Comparison of ENCODE assay signal across 1 cellular context in the genomic region with DNA sequence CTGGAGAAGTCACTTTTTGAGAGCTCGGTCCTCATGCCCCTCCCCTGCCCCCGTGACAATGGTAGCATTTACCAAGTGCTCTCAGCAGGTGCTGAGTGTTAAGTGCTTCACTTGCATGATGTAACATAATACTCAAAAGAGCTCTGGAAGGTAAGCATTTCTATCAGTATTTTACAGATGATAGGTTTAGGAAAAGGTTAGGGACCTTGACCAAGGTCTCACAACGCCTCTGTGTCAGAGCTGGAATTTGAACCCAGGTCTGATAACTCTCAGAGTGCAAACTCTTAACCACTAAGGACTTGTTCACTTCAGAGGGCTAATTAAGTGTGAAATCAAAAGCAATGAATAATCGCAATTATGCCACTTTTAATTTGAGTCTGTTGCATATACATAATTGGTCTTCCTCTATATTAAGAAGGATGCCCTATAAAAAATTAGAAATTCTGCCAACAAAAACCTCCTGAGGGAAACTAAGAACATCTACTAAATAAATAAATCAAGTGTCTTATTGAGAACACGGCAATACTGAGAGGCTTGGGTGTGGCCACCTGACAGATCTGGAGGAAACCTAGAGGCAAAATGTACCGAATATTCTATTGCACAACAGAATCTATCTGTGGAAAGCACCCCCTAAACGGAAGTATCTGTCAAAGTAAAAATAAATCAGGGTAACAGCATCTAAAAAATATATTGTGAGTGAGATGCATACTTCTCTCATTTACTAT.
A peak's percentile ranks its signal among the peaks of the same experiment; 100 is the strongest.
TF ChIP-seq lines count a peak whose summit lies in the region.

No MANE protein-coding gene starts in this region.

TF ChIP-seq in HEK293, 187 proteins besides CTCF, POLR2A, EP300 and RAD21 (continued from another document and continues in another):
- TF ChIP-seq, protein P1, sequence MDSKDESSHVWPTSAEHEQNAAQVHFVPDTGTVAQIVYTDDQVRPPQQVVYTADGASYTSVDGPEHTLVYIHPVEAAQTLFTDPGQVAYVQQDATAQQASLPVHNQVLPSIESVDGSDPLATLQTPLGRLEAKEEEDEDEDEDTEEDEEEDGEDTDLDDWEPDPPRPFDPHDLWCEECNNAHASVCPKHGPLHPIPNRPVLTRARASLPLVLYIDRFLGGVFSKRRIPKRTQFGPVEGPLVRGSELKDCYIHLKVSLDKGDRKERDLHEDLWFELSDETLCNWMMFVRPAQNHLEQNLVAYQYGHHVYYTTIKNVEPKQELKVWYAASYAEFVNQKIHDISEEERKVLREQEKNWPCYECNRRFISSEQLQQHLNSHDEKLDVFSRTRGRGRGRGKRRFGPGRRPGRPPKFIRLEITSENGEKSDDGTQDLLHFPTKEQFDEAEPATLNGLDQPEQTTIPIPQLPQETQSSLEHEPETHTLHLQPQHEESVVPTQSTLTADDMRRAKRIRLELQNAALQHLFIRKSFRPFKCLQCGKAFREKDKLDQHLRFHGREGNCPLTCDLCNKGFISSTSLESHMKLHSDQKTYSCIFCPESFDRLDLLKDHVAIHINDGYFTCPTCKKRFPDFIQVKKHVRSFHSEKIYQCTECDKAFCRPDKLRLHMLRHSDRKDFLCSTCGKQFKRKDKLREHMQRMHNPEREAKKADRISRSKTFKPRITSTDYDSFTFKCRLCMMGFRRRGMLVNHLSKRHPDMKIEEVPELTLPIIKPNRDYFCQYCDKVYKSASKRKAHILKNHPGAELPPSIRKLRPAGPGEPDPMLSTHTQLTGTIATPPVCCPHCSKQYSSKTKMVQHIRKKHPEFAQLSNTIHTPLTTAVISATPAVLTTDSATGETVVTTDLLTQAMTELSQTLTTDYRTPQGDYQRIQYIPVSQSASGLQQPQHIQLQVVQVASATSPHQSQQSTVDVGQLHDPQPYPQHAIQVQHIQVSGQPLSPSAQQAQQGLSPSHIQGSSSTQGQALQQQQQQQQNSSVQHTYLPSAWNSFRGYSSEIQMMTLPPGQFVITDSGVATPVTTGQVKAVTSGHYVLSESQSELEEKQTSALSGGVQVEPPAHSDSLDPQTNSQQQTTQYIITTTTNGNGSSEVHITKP (tag by site-specific recombination; IDR thresholded peaks at IDR 0.05), result peak; percentile 25; the same call in 1 of the 2 replicates
- TF ChIP-seq ZNF544 (tag by site-specific recombination; IDR thresholded peaks at IDR 0.05), result no peak
- peak; percentile 64 for TF ChIP-seq GLI2 (tag by site-specific recombination; IDR thresholded peaks at IDR 0.05; ENCODE audit: borderline replicate concordance, low read depth)
- peak; percentile 16; the same call in 1 of the 2 replicates for TF ChIP-seq ZNF76 (tag by site-specific recombination; IDR thresholded peaks at IDR 0.05; ENCODE audit: borderline replicate concordance, low read depth)
- peak; percentile 96 for TF ChIP-seq ZNF10 (tag by site-specific recombination; IDR thresholded peaks at IDR 0.05)
- peak; percentile 61; the same call in 1 of the 2 replicates for TF ChIP-seq MZF1 (tag by site-specific recombination; IDR thresholded peaks at IDR 0.05; ENCODE audit: borderline replicate concordance)
- TF ChIP-seq ZNF138 (tag by site-specific recombination; IDR thresholded peaks at IDR 0.05; ENCODE audit: borderline replicate concordance), result no peak
- peak; percentile 98 for TF ChIP-seq ZNF366 (tag by site-specific recombination; conservative IDR thresholded peaks at IDR 0.05)
- 0 out of 2 replicates have a peak, but pooled peaks have one; percentile 28 for TF ChIP-seq SP3 (tag by site-specific recombination; IDR thresholded peaks at IDR 0.05)
- TF ChIP-seq ZIC2 (tag by site-specific recombination; IDR thresholded peaks at IDR 0.05), result peak; percentile 24; the same call in 1 of the 2 replicates
- peak; percentile 60; the same call in 1 of the 2 replicates for TF ChIP-seq ZEB2 (tag by site-specific recombination; IDR thresholded peaks at IDR 0.05)
- peak; percentile 92 for TF ChIP-seq ZFP37 (tag by site-specific recombination; IDR thresholded peaks at IDR 0.05)
- no peak for TF ChIP-seq ZNF311 (tag by site-specific recombination; IDR thresholded peaks at IDR 0.05; ENCODE audit: borderline replicate concordance)
- TF ChIP-seq, protein P2, sequence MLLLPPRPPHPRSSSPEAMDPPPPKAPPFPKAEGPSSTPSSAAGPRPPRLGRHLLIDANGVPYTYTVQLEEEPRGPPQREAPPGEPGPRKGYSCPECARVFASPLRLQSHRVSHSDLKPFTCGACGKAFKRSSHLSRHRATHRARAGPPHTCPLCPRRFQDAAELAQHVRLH (tag by site-specific recombination; IDR thresholded peaks at IDR 0.05), result peak; percentile 62; the same call in 1 of the 2 replicates
- no peak for TF ChIP-seq MEIS1 (CRISPR knock-in tag; IDR thresholded peaks at IDR 0.05; ENCODE audit: borderline replicate concordance)
- TF ChIP-seq ZNF629 (tag by site-specific recombination; IDR thresholded peaks at IDR 0.05), result peak; percentile 72
- peak; percentile 95 for TF ChIP-seq OSR2 (tag by site-specific recombination; IDR thresholded peaks at IDR 0.05)
- TF ChIP-seq, protein P3, sequence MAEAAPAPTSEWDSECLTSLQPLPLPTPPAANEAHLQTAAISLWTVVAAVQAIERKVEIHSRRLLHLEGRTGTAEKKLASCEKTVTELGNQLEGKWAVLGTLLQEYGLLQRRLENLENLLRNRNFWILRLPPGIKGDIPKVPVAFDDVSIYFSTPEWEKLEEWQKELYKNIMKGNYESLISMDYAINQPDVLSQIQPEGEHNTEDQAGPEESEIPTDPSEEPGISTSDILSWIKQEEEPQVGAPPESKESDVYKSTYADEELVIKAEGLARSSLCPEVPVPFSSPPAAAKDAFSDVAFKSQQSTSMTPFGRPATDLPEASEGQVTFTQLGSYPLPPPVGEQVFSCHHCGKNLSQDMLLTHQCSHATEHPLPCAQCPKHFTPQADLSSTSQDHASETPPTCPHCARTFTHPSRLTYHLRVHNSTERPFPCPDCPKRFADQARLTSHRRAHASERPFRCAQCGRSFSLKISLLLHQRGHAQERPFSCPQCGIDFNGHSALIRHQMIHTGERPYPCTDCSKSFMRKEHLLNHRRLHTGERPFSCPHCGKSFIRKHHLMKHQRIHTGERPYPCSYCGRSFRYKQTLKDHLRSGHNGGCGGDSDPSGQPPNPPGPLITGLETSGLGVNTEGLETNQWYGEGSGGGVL (tag by site-specific recombination; IDR thresholded peaks at IDR 0.05), result peak; percentile 8; the same call in 1 of the 2 replicates
- TF ChIP-seq KLF1 (tag by site-specific recombination; IDR thresholded peaks at IDR 0.05), result peak; percentile 4; the same call in 1 of the 2 replicates
- TF ChIP-seq ZBTB7A (tag by site-specific recombination; IDR thresholded peaks at IDR 0.05; ENCODE audit: low read depth), result peak; percentile 61; the same call in 1 of the 2 replicates
- TF ChIP-seq SP7 (tag by site-specific recombination; IDR thresholded peaks at IDR 0.05), result peak; percentile 95
- TF ChIP-seq, protein P4, sequence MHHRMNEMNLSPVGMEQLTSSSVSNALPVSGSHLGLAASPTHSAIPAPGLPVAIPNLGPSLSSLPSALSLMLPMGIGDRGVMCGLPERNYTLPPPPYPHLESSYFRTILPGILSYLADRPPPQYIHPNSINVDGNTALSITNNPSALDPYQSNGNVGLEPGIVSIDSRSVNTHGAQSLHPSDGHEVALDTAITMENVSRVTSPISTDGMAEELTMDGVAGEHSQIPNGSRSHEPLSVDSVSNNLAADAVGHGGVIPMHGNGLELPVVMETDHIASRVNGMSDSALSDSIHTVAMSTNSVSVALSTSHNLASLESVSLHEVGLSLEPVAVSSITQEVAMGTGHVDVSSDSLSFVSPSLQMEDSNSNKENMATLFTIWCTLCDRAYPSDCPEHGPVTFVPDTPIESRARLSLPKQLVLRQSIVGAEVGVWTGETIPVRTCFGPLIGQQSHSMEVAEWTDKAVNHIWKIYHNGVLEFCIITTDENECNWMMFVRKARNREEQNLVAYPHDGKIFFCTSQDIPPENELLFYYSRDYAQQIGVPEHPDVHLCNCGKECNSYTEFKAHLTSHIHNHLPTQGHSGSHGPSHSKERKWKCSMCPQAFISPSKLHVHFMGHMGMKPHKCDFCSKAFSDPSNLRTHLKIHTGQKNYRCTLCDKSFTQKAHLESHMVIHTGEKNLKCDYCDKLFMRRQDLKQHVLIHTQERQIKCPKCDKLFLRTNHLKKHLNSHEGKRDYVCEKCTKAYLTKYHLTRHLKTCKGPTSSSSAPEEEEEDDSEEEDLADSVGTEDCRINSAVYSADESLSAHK (tag by site-specific recombination; IDR thresholded peaks at IDR 0.05), result peak; percentile 54; the same call in 1 of the 2 replicates
- peak; percentile 68 for TF ChIP-seq ZNF600 (tag by site-specific recombination; IDR thresholded peaks at IDR 0.05)
- TF ChIP-seq ZBTB17 (tag by site-specific recombination; IDR thresholded peaks at IDR 0.05), result peak; percentile 17; the same call in 1 of the 2 replicates
- peak; percentile 72 for TF ChIP-seq ZNF24 (tag by site-specific recombination; IDR thresholded peaks at IDR 0.05)
- TF ChIP-seq ZBTB8A (tag by site-specific recombination; IDR thresholded peaks at IDR 0.05), result 0 out of 2 replicates have a peak, but pooled peaks have one; percentile 39
- TF ChIP-seq ZNF221 (tag by site-specific recombination; IDR thresholded peaks at IDR 0.05; ENCODE audit: borderline replicate concordance), result no peak
- peak; percentile 56; the same call in 1 of the 2 replicates for TF ChIP-seq KLF7 (tag by site-specific recombination; IDR thresholded peaks at IDR 0.05; ENCODE audit: borderline replicate concordance)
- peak; percentile 47; the same call in 1 of the 2 replicates for TF ChIP-seq ZNF18 (tag by site-specific recombination; IDR thresholded peaks at IDR 0.05)
- TF ChIP-seq, protein P5, sequence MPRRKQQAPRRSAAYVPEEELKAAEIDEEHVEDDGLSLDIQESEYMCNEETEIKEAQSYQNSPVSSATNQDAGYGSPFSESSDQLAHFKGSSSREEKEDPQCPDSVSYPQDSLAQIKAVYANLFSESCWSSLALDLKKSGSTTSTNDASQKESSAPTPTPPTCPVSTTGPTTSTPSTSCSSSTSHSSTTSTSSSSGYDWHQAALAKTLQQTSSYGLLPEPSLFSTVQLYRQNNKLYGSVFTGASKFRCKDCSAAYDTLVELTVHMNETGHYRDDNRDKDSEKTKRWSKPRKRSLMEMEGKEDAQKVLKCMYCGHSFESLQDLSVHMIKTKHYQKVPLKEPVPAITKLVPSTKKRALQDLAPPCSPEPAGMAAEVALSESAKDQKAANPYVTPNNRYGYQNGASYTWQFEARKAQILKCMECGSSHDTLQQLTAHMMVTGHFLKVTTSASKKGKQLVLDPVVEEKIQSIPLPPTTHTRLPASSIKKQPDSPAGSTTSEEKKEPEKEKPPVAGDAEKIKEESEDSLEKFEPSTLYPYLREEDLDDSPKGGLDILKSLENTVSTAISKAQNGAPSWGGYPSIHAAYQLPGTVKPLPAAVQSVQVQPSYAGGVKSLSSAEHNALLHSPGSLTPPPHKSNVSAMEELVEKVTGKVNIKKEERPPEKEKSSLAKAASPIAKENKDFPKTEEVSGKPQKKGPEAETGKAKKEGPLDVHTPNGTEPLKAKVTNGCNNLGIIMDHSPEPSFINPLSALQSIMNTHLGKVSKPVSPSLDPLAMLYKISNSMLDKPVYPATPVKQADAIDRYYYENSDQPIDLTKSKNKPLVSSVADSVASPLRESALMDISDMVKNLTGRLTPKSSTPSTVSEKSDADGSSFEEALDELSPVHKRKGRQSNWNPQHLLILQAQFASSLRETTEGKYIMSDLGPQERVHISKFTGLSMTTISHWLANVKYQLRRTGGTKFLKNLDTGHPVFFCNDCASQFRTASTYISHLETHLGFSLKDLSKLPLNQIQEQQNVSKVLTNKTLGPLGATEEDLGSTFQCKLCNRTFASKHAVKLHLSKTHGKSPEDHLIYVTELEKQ (tag by site-specific recombination; IDR thresholded peaks at IDR 0.05; ENCODE audit: borderline replicate concordance), result peak; percentile 5; the same call in 1 of the 2 replicates
- no peak for TF ChIP-seq ZFP69B (tag by site-specific recombination; IDR thresholded peaks at IDR 0.05)
- TF ChIP-seq ZNF843 (tag by site-specific recombination; IDR thresholded peaks at IDR 0.05), result peak; percentile 69
- TF ChIP-seq ZNF174 (tag by site-specific recombination; IDR thresholded peaks at IDR 0.05), result no peak
- TF ChIP-seq ZNF266 (tag by site-specific recombination; IDR thresholded peaks at IDR 0.05; ENCODE audit: low read depth), result no peak
- TF ChIP-seq PATZ1 (tag by site-specific recombination; IDR thresholded peaks at IDR 0.05), result peak; percentile 56
- peak; percentile 39; the same call in 1 of the 2 replicates for TF ChIP-seq MYNN (tag by site-specific recombination; IDR thresholded peaks at IDR 0.05; ENCODE audit: borderline replicate concordance)
- no peak for TF ChIP-seq ZNF747 (tag by site-specific recombination; IDR thresholded peaks at IDR 0.05)
- TF ChIP-seq SCRT1 (tag by site-specific recombination; IDR thresholded peaks at IDR 0.05; ENCODE audit: borderline replicate concordance), result 0 out of 2 replicates have a peak, but pooled peaks have one; percentile 43
- no peak for TF ChIP-seq HOXC10 (CRISPR knock-in tag; IDR thresholded peaks at IDR 0.05)
- peak; percentile 68; the same call in 1 of the 2 replicates for TF ChIP-seq KLF8 (tag by site-specific recombination; IDR thresholded peaks at IDR 0.05)
- TF ChIP-seq ZNF529 (tag by site-specific recombination; IDR thresholded peaks at IDR 0.05; ENCODE audit: insufficient replicate concordance), result no peak
